Comparison of ENCODE assay signal across 8 cellular contexts in genomic region chr6:118580585-118581419, GRCh38. TPM values are rescaled to one million over a fixed set of nuclear protein-coding genes. Genes with fewer than 3 reads are reported as not detected.
A peak's percentile ranks its signal among the peaks of the same experiment; 100 is the strongest.
DNase-seq lines count a peak whose midpoint lies in the region; ATAC-seq, FAIRE-seq and TF ChIP-seq lines count a peak whose summit lies in the region.

No MANE protein-coding gene starts in this region.

- DNase-seq in AG08396 (ENCODE audit: low spot score): peak; percentile 56
- DNase-seq in GM12891 (ENCODE audit: insufficient read length, low spot score): peak; percentile 12
- peak; percentile 21 for DNase-seq in Jurkat, Clone E6-1 (ENCODE audit: low read depth, low spot score)
- peak; percentile 47 for DNase-seq in RPMI8226
- no peak for DNase-seq in coronary artery (ENCODE audit: low spot score)
- DNase-seq in left lobe of liver (ENCODE audit: low spot score): no peak
- peak in 26 of 49 donors; percentile 1 to 48 (median 18) for DNase-seq in substantia nigra (lab: John Stamatoyannopoulos, UW)

- FAIRE-seq in GM12891 (lab: Jason Lieb, UNC): no peak

- H3K4me3 ChIP-seq in Jurkat, Clone E6-1 (ENCODE audit: low read length): no peak overlapping the region
- H3K4me3 ChIP-seq in coronary artery: peak overlapping the region; percentile 32

- TF ChIP-seq POLR2A in GM12891 (IDR thresholded peaks at IDR 0.05; ENCODE audit: low read depth, low read length): no peak

- ATAC-seq in left lobe of liver (peak; percentile 97), HG03196 (IDR thresholded peaks at IDR 0.05; ENCODE audit: unreplicated experiment) (no peak)

- H3K27ac ChIP-seq in coronary artery (peak overlapping the region in 1 of 2 donors; percentile 36), substantia nigra (ENCODE audit: low read depth, low read length, poor library complexity, severe bottlenecking) (no peak overlapping the region)

- TF ChIP-seq CTCF in coronary artery (IDR thresholded peaks at IDR 0.05): peak; percentile 33

TF ChIP-seq in GM12891, 5 proteins besides CTCF, POLR2A, EP300 and RAD21:
- no peak for TF ChIP-seq SPI1 (IDR thresholded peaks at IDR 0.05; ENCODE audit: low read depth, low read length)
- no peak for TF ChIP-seq POLR2AphosphoS5 (IDR thresholded peaks at IDR 0.05; ENCODE audit: low read depth, low read length)
- no peak for TF ChIP-seq TAF1 (IDR thresholded peaks at IDR 0.05; ENCODE audit: low read depth, low read length)
- no peak for TF ChIP-seq POU2F2 (IDR thresholded peaks at IDR 0.05; ENCODE audit: low read depth, low read length)
- TF ChIP-seq PAX5 (IDR thresholded peaks at IDR 0.05; ENCODE audit: insufficient read depth, low read length, severe bottlenecking): no peak

RNA-seq across cellular contexts. Expression of gene PLN, which starts 32.7 kb away (rescaled TPM):
- not detected for polyA plus RNA-seq in GM12891 (2012; ENCODE audit: low read depth, missing spikeins)
- polyA plus RNA-seq in Jurkat, Clone E6-1 (2012; ENCODE audit: insufficient read depth, insufficient read length): not detected
- total RNA-seq in left lobe of liver: 0.18 TPM

Comparison
In these comparisons a context has a peak if more than half of its experiments do, and no peak if none do; other contexts are left out.
1. DNase-seq: peak in AG08396 (single experiment), GM12891 (single experiment), Jurkat, Clone E6-1 (single experiment), RPMI8226 (single experiment) and substantia nigra (26 of 49); none in coronary artery (single experiment) and left lobe of liver (single experiment).